In the genomic region with DNA sequence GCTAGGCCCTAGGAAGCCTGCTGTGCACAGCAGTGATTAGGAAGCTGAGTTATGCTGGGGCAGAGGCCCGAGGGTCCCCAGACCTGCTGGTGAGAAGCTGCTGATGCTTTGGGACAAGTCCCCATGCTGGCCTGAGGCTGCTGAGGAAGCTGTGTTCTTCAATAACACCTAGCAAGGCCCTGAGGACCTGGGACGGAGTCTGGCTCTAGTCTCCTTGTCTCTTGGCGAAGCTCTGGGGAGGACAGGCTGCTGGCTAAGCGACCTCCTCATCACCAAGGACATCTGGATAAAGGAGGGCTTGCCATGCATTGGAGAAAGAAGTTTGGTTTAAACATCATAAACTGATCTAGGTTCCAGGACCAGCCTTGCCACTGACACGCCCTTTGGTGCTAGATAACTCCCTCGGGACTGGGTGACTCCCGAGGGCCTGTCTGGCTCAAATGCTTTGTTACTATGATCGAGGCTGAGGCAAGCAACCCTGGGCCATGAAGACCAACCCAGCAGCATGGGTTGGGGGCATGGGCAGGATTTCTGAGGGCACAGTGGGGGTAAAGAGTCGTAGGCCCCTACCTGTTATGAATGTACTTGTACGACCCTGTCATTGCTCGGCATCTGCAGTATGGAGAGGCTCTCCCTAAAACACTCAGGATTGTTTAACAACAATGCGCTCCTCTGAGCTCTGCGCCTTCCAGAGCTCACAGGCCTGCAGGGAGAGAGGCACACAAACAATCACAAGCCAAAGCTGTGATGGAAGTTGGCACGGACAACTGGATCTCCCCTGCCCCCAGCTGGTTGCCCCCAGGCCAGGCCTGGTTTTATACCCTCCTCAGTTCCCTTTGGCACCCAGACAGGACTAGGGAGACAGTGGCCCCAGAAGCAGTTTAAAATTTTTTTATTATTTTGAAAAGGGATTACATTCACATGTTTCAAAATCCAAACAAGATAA, we compare ENCODE assay signal across 13 cellular contexts.
A peak's percentile ranks its signal among the peaks of the same experiment; 100 is the strongest.
DNase-seq lines count a peak whose midpoint lies in the region; FAIRE-seq and TF ChIP-seq lines count a peak whose summit lies in the region.
"Had no signal": no experiment of that assay in that cellular context is flagged by ENCODE, and none has a peak within 500 bp of the region (broad histone marks: within the 10 kb centered on the region; RNA-seq: fewer than 3 reads in every experiment).

No MANE protein-coding gene starts in this region.

- no peak overlapping the region for H3K4me2 ChIP-seq in H1 (ENCODE audit: insufficient read depth in 1 of 2, low read depth in 2 of 2, low read length in 2 of 2)
- H3K4me2 ChIP-seq in neuronal stem cell (ENCODE audit: insufficient read depth, low read length, poor library complexity, severe bottlenecking), result no peak overlapping the region

- H2BK12ac ChIP-seq in H1 (ENCODE audit: low read depth, low read length), result peak overlapping the region; percentile 39; the same call in 1 of the 2 replicates
- no peak overlapping the region for H2BK12ac ChIP-seq in neuronal stem cell (ENCODE audit: low read length)

- no peak overlapping the region for H4K5ac ChIP-seq in H1 (ENCODE audit: insufficient read length, low read depth, low read length)

- H3K18ac ChIP-seq in H1 (ENCODE audit: extremely low read depth, low read length) (peak overlapping the region; percentile 32), neuronal stem cell (ENCODE audit: low read length) (peak overlapping the region; percentile 51)

- H4K91ac ChIP-seq in H1 (replicated peaks; ENCODE audit: insufficient read length, low read length) (peak overlapping the region; percentile 33), neuronal stem cell (ENCODE audit: low read depth, low read length, poor library complexity) (no peak overlapping the region)

- TF ChIP-seq CTCF in HEK293 (tag by site-specific recombination; IDR thresholded peaks at IDR 0.05), result no peak
- no peak for TF ChIP-seq CTCF in H1 (IDR thresholded peaks at IDR 0.05; ENCODE audit: control extremely low read depth in 1 of 3, insufficient read depth in 1 of 3, low read depth in 1 of 3, low read length in 3 of 3)
- TF ChIP-seq CTCF in sigmoid colon (IDR thresholded peaks at IDR 0.05), result no peak
- no peak for TF ChIP-seq CTCF in Peyer's patch (IDR thresholded peaks at IDR 0.05)

- H3K4me3 ChIP-seq in HEK293 (ENCODE audit: low read depth, low read length) (no peak overlapping the region), H1 (ENCODE audit: extremely low read depth in 1 of 4, insufficient read depth in 2 of 4, low read depth in 3 of 4, low read length in 4 of 4) (no peak overlapping the region), neuronal stem cell (ENCODE audit: low read length in 2 of 2) (peak overlapping the region in 1 of 2 donors; percentile 47), sigmoid colon (peak overlapping the region in 2 of 4 donors; percentile 14 to 23), Peyer's patch (no peak overlapping the region)

- no peak overlapping the region for H3K23ac ChIP-seq in H1 (ENCODE audit: insufficient read length)
- H3K23ac ChIP-seq in neuronal stem cell (ENCODE audit: low read depth, low read length, poor library complexity), result no peak overlapping the region

- no peaks in the 10 kb centered on the region for H3K27me3 ChIP-seq in H1 (replicated peaks in 1 of 4; ENCODE audit: control insufficient read depth in 3 of 4, extremely low read depth in 1 of 4, insufficient read depth in 3 of 4, low read length in 3 of 4)
- H3K27me3 ChIP-seq in neuronal stem cell (ENCODE audit: control insufficient read depth in 3 of 3, insufficient read depth in 3 of 3, low read depth in 1 of 3, low read length in 3 of 3), result no peaks in the 10 kb centered on the region
- H3K27me3 ChIP-seq in sigmoid colon, result no peaks in the 10 kb centered on the region
- H3K27me3 ChIP-seq in Peyer's patch, result no peaks in the 10 kb centered on the region

- H3K9ac ChIP-seq in H1 (replicated peaks in 1 of 4; ENCODE audit: extremely low read depth in 1 of 4, low read depth in 3 of 4, low read length in 3 of 4), result no peak overlapping the region
- no peak overlapping the region for H3K9ac ChIP-seq in neuronal stem cell (ENCODE audit: low read depth, low read length, poor library complexity)

- DNase-seq in NCI-H69 (lab: John Stamatoyannopoulos, UW) (peak; percentile 11), H1 (ENCODE audit: low read depth in 1 of 2, low spot score in 2 of 2) (no peak), neuronal stem cell (ENCODE audit: low spot score) (no peak), sigmoid colon (no peak), DMS 273 (lab: John Stamatoyannopoulos, UW; ENCODE audit: unreplicated experiment) (no peak), HCEC 1CT (no peak), Peyer's patch (no peak)
- DNase-seq: activated CD4-positive, alpha-beta memory T cell treated with anti-CD3 and anti-CD28 coated beads, Interleukin-2, amount 10 ng/mL, durations not matched to agents 7 days and 5 days; NCI-H82; T-helper 9 cell had no signal

- 0 out of 2 replicates have a peak overlapping the region, but pooled peaks have one; percentile 24 for H2BK5ac ChIP-seq in H1 (ENCODE audit: low read depth, low read length)
- H2BK5ac ChIP-seq in neuronal stem cell (ENCODE audit: low read length), result no peak overlapping the region

- H4K20me1 ChIP-seq in H1 (replicated peaks in 1 of 2; ENCODE audit: control insufficient read depth in 1 of 2, insufficient read depth in 2 of 2, low read length in 2 of 2), result no peaks in the 10 kb centered on the region

- H3K27ac ChIP-seq in HEK293 (ENCODE audit: extremely low read depth, low read depth, low read length), result no peak overlapping the region
- H3K27ac ChIP-seq in H1 (ENCODE audit: low read depth, low read length), result no peak overlapping the region
- no peak overlapping the region for H3K27ac ChIP-seq in neuronal stem cell (replicated peaks; ENCODE audit: low read length)
- peak overlapping the region in 2 of 4 donors; percentile 10 to 30 for H3K27ac ChIP-seq in sigmoid colon
- peak overlapping the region in 1 of 4 donors; percentile 17 for H3K27ac ChIP-seq in Peyer's patch
- H3K27ac ChIP-seq: RWPE1 had no signal

- H3K79me2 ChIP-seq in H1 (ENCODE audit: control insufficient read depth in 1 of 2, insufficient read depth in 2 of 2, low read length in 2 of 2), result no peaks in the 10 kb centered on the region

- peak overlapping the region; percentile 4; the same call in 1 of the 2 replicates for H4K8ac ChIP-seq in H1 (ENCODE audit: extremely low read depth, insufficient read depth, low read length)
- H4K8ac ChIP-seq in neuronal stem cell (ENCODE audit: low read depth, low read length), result no peak overlapping the region

- no peak overlapping the region for H2AFZ ChIP-seq in H1 (ENCODE audit: low read length)
- peak overlapping the region; percentile 85 for H2AFZ ChIP-seq in neuronal stem cell (ENCODE audit: low read length)

- CTCF ChIA-PET in HEK293 (lab: Yijun Ruan, JAX), result interaction anchor here (1.6 to 5.3 kb wide), 2 partner anchors 25 to 65 kb away, joined by 5 to 33 read pairs; no protein-coding TSS in a partner anchor
- CTCF ChIA-PET in H1 (lab: Charles Lee; ENCODE audit: partially characterized antibody), result interaction anchor here (0.7 to 11.7 kb wide), 17 partner anchors 9 to 449 kb away, joined by 3 to 74 read pairs (median 5); a partner anchor contains a TSS

- H3K4ac ChIP-seq in H1 (replicated peaks; ENCODE audit: insufficient read length, low read depth, low read length) (no peak overlapping the region), neuronal stem cell (ENCODE audit: low read length) (no peak overlapping the region)

- H2BK20ac ChIP-seq in H1 (ENCODE audit: low read length), result no peak overlapping the region

- POLR2A ChIA-PET in HEK293 (lab: Yijun Ruan, JAX) (no interaction called here), H1 (lab: Charles Lee; ENCODE audit: partially characterized antibody) (interaction anchor here (1.0 to 1.1 kb wide), 2 partner anchors 12 to 26 kb away, joined by 3 to 4 read pairs; no protein-coding TSS in a partner anchor)

- H2BK15ac ChIP-seq in H1 (ENCODE audit: low read length) (peak overlapping the region; percentile 61; the same call in 1 of the 2 replicates), neuronal stem cell (ENCODE audit: low read length) (peak overlapping the region; percentile 3)

- H3K23me2 ChIP-seq in H1 (ENCODE audit: low read depth, low read length), result no peaks in the 10 kb centered on the region; the same call in 1 of the 2 replicates

- H3K4me1 ChIP-seq in HEK293 (ENCODE audit: control insufficient read depth, insufficient read depth, low read length) (peaks cover 4% of the 10 kb centered on the region; the same call in 1 of the 2 replicates), H1 (replicated peaks in 1 of 4; ENCODE audit: control insufficient read depth in 3 of 4, insufficient read depth in 4 of 4, low read length in 3 of 4) (peaks cover 0 to 17% (median 11%) of the 10 kb centered on the region in 4 experiments; a peak in 6 of 7 replicates), neuronal stem cell (ENCODE audit: control insufficient read depth in 2 of 2, insufficient read depth in 1 of 2, low read depth in 1 of 2, low read length in 2 of 2) (peaks cover 25 to 28% of the 10 kb centered on the region in 2 donors), sigmoid colon (peaks cover 0 to 8% (median 0%) of the 10 kb centered on the region in 4 donors), Peyer's patch (peaks cover 0 to 6% (median 0%) of the 10 kb centered on the region in 4 donors)

- H3K79me1 ChIP-seq in H1 (ENCODE audit: low read depth, low read length) (no peaks in the 10 kb centered on the region), neuronal stem cell (ENCODE audit: low read depth, low read length) (no peaks in the 10 kb centered on the region)

- H2BK120ac ChIP-seq in H1 (replicated peaks; ENCODE audit: low read depth, low read length), result no peak overlapping the region
- H2BK120ac ChIP-seq in neuronal stem cell (ENCODE audit: low read depth, low read length), result no peak overlapping the region

- H3K9me3 ChIP-seq in HEK293 (ENCODE audit: control insufficient read depth, insufficient read depth, low read depth, low read length) (no peaks in the 10 kb centered on the region), H1 (ENCODE audit: insufficient read depth in 2 of 2, low read depth in 1 of 2, low read length in 1 of 2) (no peaks in the 10 kb centered on the region), neuronal stem cell (replicated peaks in 1 of 2; ENCODE audit: control insufficient read depth in 2 of 2, insufficient read depth in 1 of 2, low read depth in 1 of 2, low read length in 2 of 2) (no peaks in the 10 kb centered on the region), sigmoid colon (no peaks in the 10 kb centered on the region), Peyer's patch (no peaks in the 10 kb centered on the region)

- H3K36me3 ChIP-seq in HEK293 (ENCODE audit: control insufficient read depth in 2 of 2, insufficient read depth in 1 of 2, low read length in 2 of 2), result no peaks in the 10 kb centered on the region
- H3K36me3 ChIP-seq in H1 (ENCODE audit: control insufficient read depth in 2 of 4, insufficient read depth in 4 of 4, low read length in 3 of 4), result no peaks in the 10 kb centered on the region
- H3K36me3 ChIP-seq in neuronal stem cell (replicated peaks in 1 of 2; ENCODE audit: control insufficient read depth in 2 of 2, insufficient read depth in 2 of 2, low read length in 2 of 2), result no peaks in the 10 kb centered on the region
- H3K36me3 ChIP-seq in sigmoid colon, result no peaks in the 10 kb centered on the region
- H3K36me3 ChIP-seq in Peyer's patch, result no peaks in the 10 kb centered on the region

- peak in 1 of 2 experiments; percentile 14; a peak in 1 of 4 replicates for TF ChIP-seq RAD21 in H1 (IDR thresholded peaks at IDR 0.05 in 1 of 2, conservative IDR thresholded peaks at IDR 0.05 in 1 of 2; ENCODE audit: low read depth in 2 of 2, low read length in 2 of 2)

- no peak overlapping the region for H2AK5ac ChIP-seq in H1 (ENCODE audit: low read depth, low read length)
- peak overlapping the region; percentile 18 for H2AK5ac ChIP-seq in neuronal stem cell (ENCODE audit: low read depth, low read length)

- TF ChIP-seq POLR2A in H1 (IDR thresholded peaks at IDR 0.05; ENCODE audit: control extremely low read depth in 1 of 2, low read depth in 2 of 2, low read length in 2 of 2), result no peak
- no peak for TF ChIP-seq POLR2A in sigmoid colon (IDR thresholded peaks at IDR 0.05)
- no peak for TF ChIP-seq POLR2A in Peyer's patch (IDR thresholded peaks at IDR 0.05)

- WGBS in H1 (ENCODE audit: extremely low coverage in 1 of 2, insufficient coverage in 1 of 2, insufficient read length in 1 of 2, insufficient replicate concordance in 2 of 2, low coverage in 1 of 2, low lambda C conversion rate in 2 of 2, missing lambda C conversion rate in 1 of 2), 2 experiments, result 89% methylated on average over 14 of the region's 14 CpGs; no CpG with 5 or more reads in 1 of the 2 experiments
- no CpG with 5 or more reads among the region's 14 CpGs for WGBS in neuronal stem cell (ENCODE audit: extremely low coverage in 2 of 2, insufficient read length in 2 of 2, insufficient replicate concordance in 1 of 2), 2 donors
- WGBS in sigmoid colon, 2 donors, result 74 to 83% methylated on average over 14 of the region's 14 CpGs

- intact Hi-C loops in sigmoid colon (cut with DNase I), result no loop called here

- no peak overlapping the region for H3K56ac ChIP-seq in H1 (replicated peaks; ENCODE audit: insufficient read length, low read depth, low read length)

- no peak for FAIRE-seq in H1 (lab: Jason Lieb, UNC)
- FAIRE-seq: GM19239 had no signal

- H3K14ac ChIP-seq in H1 (ENCODE audit: insufficient read length), result no peak overlapping the region
- no peak overlapping the region for H3K14ac ChIP-seq in neuronal stem cell (ENCODE audit: low read length)

- TF ChIP-seq EP300 in H1 (IDR thresholded peaks at IDR 0.05; ENCODE audit: borderline replicate concordance in 1 of 2, low read depth in 2 of 2, low read length in 2 of 2) (no peak), sigmoid colon (IDR thresholded peaks at IDR 0.05) (no peak)
